Comparison of ENCODE assay signal across 2 cellular contexts in the genomic region with DNA sequence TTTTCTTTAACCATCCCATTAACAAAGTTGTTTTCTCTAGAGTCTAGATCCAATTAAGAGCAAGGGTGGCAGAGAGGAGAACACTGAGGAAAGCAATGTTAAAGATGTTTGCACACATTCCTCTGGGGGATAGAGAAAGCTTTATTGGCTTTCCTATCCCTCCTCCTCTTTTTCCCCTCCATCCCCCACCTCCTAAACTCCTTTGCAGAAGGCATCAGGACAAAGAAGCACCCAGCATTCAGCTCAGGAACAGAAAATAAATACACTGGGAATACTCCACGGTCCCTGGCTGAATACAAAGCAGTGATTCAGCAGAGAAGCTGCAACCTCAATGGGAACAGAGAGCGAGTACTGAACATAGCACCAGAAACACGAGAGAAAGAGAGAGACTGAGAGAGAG.
TF ChIP-seq lines count a peak whose summit lies in the region.

No MANE protein-coding gene starts in this region.

TF ChIP-seq in GM23338, 12 proteins besides CTCF, POLR2A, EP300 and RAD21 (continued from another document):
- TF ChIP-seq, protein P1, sequence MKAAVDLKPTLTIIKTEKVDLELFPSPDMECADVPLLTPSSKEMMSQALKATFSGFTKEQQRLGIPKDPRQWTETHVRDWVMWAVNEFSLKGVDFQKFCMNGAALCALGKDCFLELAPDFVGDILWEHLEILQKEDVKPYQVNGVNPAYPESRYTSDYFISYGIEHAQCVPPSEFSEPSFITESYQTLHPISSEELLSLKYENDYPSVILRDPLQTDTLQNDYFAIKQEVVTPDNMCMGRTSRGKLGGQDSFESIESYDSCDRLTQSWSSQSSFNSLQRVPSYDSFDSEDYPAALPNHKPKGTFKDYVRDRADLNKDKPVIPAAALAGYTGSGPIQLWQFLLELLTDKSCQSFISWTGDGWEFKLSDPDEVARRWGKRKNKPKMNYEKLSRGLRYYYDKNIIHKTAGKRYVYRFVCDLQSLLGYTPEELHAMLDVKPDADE (IDR thresholded peaks at IDR 0.05): no peak
- TF ChIP-seq, protein P2, sequence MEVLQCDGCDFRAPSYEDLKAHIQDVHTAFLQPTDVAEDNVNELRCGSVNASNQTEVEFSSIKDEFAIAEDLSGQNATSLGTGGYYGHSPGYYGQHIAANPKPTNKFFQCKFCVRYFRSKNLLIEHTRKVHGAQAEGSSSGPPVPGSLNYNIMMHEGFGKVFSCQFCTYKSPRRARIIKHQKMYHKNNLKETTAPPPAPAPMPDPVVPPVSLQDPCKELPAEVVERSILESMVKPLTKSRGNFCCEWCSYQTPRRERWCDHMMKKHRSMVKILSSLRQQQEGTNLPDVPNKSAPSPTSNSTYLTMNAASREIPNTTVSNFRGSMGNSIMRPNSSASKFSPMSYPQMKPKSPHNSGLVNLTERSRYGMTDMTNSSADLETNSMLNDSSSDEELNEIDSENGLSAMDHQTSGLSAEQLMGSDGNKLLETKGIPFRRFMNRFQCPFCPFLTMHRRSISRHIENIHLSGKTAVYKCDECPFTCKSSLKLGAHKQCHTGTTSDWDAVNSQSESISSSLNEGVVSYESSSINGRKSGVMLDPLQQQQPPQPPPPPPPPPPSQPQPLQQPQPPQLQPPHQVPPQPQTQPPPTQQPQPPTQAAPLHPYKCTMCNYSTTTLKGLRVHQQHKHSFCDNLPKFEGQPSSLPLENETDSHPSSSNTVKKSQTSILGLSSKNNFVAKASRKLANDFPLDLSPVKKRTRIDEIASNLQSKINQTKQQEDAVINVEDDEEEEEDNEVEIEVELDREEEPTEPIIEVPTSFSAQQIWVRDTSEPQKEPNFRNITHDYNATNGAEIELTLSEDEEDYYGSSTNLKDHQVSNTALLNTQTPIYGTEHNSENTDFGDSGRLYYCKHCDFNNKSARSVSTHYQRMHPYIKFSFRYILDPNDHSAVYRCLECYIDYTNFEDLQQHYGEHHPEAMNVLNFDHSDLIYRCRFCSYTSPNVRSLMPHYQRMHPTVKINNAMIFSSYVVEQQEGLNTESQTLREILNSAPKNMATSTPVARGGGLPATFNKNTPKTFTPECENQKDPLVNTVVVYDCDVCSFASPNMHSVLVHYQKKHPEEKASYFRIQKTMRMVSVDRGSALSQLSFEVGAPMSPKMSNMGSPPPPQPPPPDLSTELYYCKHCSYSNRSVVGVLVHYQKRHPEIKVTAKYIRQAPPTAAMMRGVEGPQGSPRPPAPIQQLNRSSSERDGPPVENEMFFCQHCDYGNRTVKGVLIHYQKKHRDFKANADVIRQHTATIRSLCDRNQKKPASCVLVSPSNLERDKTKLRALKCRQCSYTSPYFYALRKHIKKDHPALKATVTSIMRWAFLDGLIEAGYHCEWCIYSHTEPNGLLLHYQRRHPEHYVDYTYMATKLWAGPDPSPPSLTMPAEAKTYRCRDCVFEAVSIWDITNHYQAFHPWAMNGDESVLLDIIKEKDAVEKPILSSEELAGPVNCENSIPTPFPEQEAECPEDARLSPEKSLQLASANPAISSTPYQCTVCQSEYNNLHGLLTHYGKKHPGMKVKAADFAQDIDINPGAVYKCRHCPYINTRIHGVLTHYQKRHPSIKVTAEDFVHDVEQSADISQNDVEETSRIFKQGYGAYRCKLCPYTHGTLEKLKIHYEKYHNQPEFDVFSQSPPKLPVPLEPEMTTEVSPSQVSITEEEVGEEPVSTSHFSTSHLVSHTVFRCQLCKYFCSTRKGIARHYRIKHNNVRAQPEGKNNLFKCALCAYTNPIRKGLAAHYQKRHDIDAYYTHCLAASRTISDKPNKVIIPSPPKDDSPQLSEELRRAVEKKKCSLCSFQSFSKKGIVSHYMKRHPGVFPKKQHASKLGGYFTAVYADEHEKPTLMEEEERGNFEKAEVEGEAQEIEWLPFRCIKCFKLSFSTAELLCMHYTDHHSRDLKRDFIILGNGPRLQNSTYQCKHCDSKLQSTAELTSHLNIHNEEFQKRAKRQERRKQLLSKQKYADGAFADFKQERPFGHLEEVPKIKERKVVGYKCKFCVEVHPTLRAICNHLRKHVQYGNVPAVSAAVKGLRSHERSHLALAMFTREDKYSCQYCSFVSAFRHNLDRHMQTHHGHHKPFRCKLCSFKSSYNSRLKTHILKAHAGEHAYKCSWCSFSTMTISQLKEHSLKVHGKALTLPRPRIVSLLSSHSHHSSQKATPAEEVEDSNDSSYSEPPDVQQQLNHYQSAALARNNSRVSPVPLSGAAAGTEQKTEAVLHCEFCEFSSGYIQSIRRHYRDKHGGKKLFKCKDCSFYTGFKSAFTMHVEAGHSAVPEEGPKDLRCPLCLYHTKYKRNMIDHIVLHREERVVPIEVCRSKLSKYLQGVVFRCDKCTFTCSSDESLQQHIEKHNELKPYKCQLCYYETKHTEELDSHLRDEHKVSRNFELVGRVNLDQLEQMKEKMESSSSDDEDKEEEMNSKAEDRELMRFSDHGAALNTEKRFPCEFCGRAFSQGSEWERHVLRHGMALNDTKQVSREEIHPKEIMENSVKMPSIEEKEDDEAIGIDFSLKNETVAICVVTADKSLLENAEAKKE (CRISPR knock-in tag; IDR thresholded peaks at IDR 0.05): no peak
- TF ChIP-seq POLR2AphosphoS5 (IDR thresholded peaks at IDR 0.05; ENCODE audit: low read depth) (no peak), JUNB (IDR thresholded peaks at IDR 0.05; ENCODE audit: unreplicated experiment) (no peak)

TF ChIP-seq in SK-N-SH treated with all-trans-retinoic acid at 6 μM for 48 hours, 23 proteins besides CTCF, POLR2A, EP300 and RAD21 (continued from another document):
- TF ChIP-seq, protein P3, sequence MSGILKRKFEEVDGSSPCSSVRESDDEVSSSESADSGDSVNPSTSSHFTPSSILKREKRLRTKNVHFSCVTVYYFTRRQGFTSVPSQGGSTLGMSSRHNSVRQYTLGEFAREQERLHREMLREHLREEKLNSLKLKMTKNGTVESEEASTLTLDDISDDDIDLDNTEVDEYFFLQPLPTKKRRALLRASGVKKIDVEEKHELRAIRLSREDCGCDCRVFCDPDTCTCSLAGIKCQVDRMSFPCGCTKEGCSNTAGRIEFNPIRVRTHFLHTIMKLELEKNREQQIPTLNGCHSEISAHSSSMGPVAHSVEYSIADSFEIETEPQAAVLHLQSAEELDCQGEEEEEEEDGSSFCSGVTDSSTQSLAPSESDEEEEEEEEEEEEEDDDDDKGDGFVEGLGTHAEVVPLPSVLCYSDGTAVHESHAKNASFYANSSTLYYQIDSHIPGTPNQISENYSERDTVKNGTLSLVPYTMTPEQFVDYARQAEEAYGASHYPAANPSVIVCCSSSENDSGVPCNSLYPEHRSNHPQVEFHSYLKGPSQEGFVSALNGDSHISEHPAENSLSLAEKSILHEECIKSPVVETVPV (CRISPR knock-in tag; IDR thresholded peaks at IDR 0.05): no peak
